1 cellular context compared by ENCODE assay signal in genomic region chr4:151099226-151099975, GRCh38.
TF ChIP-seq lines count a peak whose summit lies in the region.

Gene RPS3A (plus strand): TSS chr4:151099628. CDS start chr4:151099653, 25 bp downstream.

TF ChIP-seq in WTC11, 78 proteins besides CTCF, POLR2A, EP300 and RAD21 (continued from another document and continues in another):
- no peak; the same call in 1 of the 2 replicates for TF ChIP-seq ERG (CRISPR knock-in tag; IDR thresholded peaks at IDR 0.05)
- no peak for TF ChIP-seq HMGA2 (CRISPR knock-in tag; IDR thresholded peaks at IDR 0.05)
- no peak for TF ChIP-seq RORB (CRISPR knock-in tag; IDR thresholded peaks at IDR 0.05)
- TF ChIP-seq E2F5 (CRISPR knock-in tag; IDR thresholded peaks at IDR 0.05), result no peak
- TF ChIP-seq CBFB (CRISPR knock-in tag; IDR thresholded peaks at IDR 0.05; ENCODE audit: low read depth), result peak; percentile 95; the same call in 1 of the 2 replicates
- no peak for TF ChIP-seq ZNF671 (CRISPR knock-in tag; IDR thresholded peaks at IDR 0.05)
- TF ChIP-seq ATF3 (CRISPR knock-in tag; conservative IDR thresholded peaks at IDR 0.05), result no peak
- no peak for TF ChIP-seq NFATC4 (CRISPR knock-in tag; IDR thresholded peaks at IDR 0.05)
- peak; percentile 93 for TF ChIP-seq FOXP1 (CRISPR knock-in tag; IDR thresholded peaks at IDR 0.05; ENCODE audit: borderline replicate concordance)
- no peak for TF ChIP-seq EMX1 (CRISPR knock-in tag; IDR thresholded peaks at IDR 0.05)
- TF ChIP-seq ATF1 (CRISPR knock-in tag; IDR thresholded peaks at IDR 0.05), result 0 out of 2 replicates have a peak, but pooled peaks have one; percentile 59
- no peak for TF ChIP-seq GTF2I (CRISPR knock-in tag; conservative IDR thresholded peaks at IDR 0.05)
- TF ChIP-seq ZNF512 (CRISPR knock-in tag; IDR thresholded peaks at IDR 0.05; ENCODE audit: borderline replicate concordance), result no peak
- peak; percentile 92; the same call in 1 of the 2 replicates for TF ChIP-seq RELA (CRISPR knock-in tag; IDR thresholded peaks at IDR 0.05; ENCODE audit: borderline replicate concordance)
- no peak for TF ChIP-seq JAZF1 (CRISPR knock-in tag; IDR thresholded peaks at IDR 0.05)
- no peak for TF ChIP-seq E2F4 (CRISPR knock-in tag; IDR thresholded peaks at IDR 0.05; ENCODE audit: borderline replicate concordance, low read depth)
- no peak for TF ChIP-seq MXD4 (CRISPR knock-in tag; IDR thresholded peaks at IDR 0.05; ENCODE audit: borderline replicate concordance)
- peak; percentile 98; the same call in 1 of the 2 replicates for TF ChIP-seq TEAD1 (CRISPR knock-in tag; IDR thresholded peaks at IDR 0.05)
- TF ChIP-seq SOX15 (CRISPR knock-in tag; IDR thresholded peaks at IDR 0.05), result no peak
- TF ChIP-seq CDX4 (CRISPR knock-in tag; IDR thresholded peaks at IDR 0.05; ENCODE audit: borderline replicate concordance), result no peak
- TF ChIP-seq TCF7 (CRISPR knock-in tag; IDR thresholded peaks at IDR 0.05; ENCODE audit: low read depth), result no peak
- TF ChIP-seq AR (CRISPR knock-in tag; IDR thresholded peaks at IDR 0.05), result 0 out of 2 replicates have a peak, but pooled peaks have one; percentile 61
- TF ChIP-seq HMGXB4 (CRISPR knock-in tag; IDR thresholded peaks at IDR 0.05), result peak; percentile 92; the same call in 1 of the 2 replicates
- no peak for TF ChIP-seq GRHL2 (CRISPR knock-in tag; IDR thresholded peaks at IDR 0.05; ENCODE audit: insufficient replicate concordance, severe bottlenecking)
- TF ChIP-seq NR1H2 (CRISPR knock-in tag; IDR thresholded peaks at IDR 0.05), result no peak
- no peak for TF ChIP-seq IRF2 (CRISPR knock-in tag; IDR thresholded peaks at IDR 0.05; ENCODE audit: borderline replicate concordance, low read depth)
- no peak; the same call in 1 of the 2 replicates for TF ChIP-seq ARID4B (CRISPR knock-in tag; IDR thresholded peaks at IDR 0.05; ENCODE audit: borderline replicate concordance)
- TF ChIP-seq E2F1 (CRISPR knock-in tag; IDR thresholded peaks at IDR 0.05), result no peak
- peak; percentile 67; the same call in 1 of the 2 replicates for TF ChIP-seq TP53 (CRISPR knock-in tag; IDR thresholded peaks at IDR 0.05)
- TF ChIP-seq FOXJ3 (CRISPR knock-in tag; IDR thresholded peaks at IDR 0.05; ENCODE audit: borderline replicate concordance), result no peak
- TF ChIP-seq SMAD3 (CRISPR knock-in tag; IDR thresholded peaks at IDR 0.05; ENCODE audit: borderline replicate concordance), result no peak; the same call in 1 of the 2 replicates
- TF ChIP-seq MLX (CRISPR knock-in tag; IDR thresholded peaks at IDR 0.05), result no peak; the same call in 1 of the 2 replicates
- no peak for TF ChIP-seq ZNF532 (CRISPR knock-in tag; IDR thresholded peaks at IDR 0.05; ENCODE audit: borderline replicate concordance)
